Comparison of ENCODE assay signal across 10 cellular contexts in genomic region chr6:26194329-26194701, GRCh38.
DNase-seq lines count a peak whose midpoint lies in the region; ATAC-seq, FAIRE-seq and TF ChIP-seq lines count a peak whose summit lies in the region.
"Had no signal": no experiment of that assay in that cellular context is flagged by ENCODE, and none has a peak within 500 bp of the region (broad histone marks: within the 10 kb centered on the region; RNA-seq: fewer than 3 reads in every experiment).

No MANE protein-coding gene starts in this region.

- CTCF ChIA-PET in PC-3 (lab: Charles Lee), result no interaction called here

- no peaks in the 10 kb centered on the region for H3K4me1 ChIP-seq in GM23338 (ENCODE audit: insufficient read depth)
- H3K4me1 ChIP-seq in PC-3 (ENCODE audit: insufficient read depth, low read length), result peaks cover 11% of the 10 kb centered on the region; the same call in 1 of the 2 replicates
- peaks cover 0 to 27% (median 16%) of the 10 kb centered on the region in 4 donors for H3K4me1 ChIP-seq in sigmoid colon

- H3K4me3 ChIP-seq in GM23338 (no peak overlapping the region), PC-3 (ENCODE audit: low read length) (peak overlapping the region; percentile 93), sigmoid colon (no peak overlapping the region)

- intact Hi-C loops in PC-3 (cut with micrococcal nuclease), result loop anchor here (2.0 kb wide), 1 partner anchor 20 kb away; no protein-coding TSS in a partner anchor
- intact Hi-C loops in sigmoid colon (cut with DNase I), result no loop called here

- FAIRE-seq in GM12892 (lab: Jason Lieb, UNC), result no peak
- FAIRE-seq: endothelial cell of umbilical vein had no signal

- H3K27ac Mint-ChIP-seq in GM23338, result peak overlapping the region; percentile 98

- POLR2A ChIA-PET in PC-3 (lab: Charles Lee; ENCODE audit: unreplicated experiment), result interaction anchor here (2.7 kb wide), 1 partner anchor 36 kb away, joined by 14 read pairs; no protein-coding TSS in a partner anchor

- H3K9me2 ChIP-seq in GM23338 (ENCODE audit: insufficient read depth), result no peaks in the 10 kb centered on the region
- no peaks in the 10 kb centered on the region for H3K9me2 ChIP-seq in PC-3 (replicated peaks; ENCODE audit: low read length)

- no peaks in the 10 kb centered on the region for H3K9me3 ChIP-seq in PC-3 (ENCODE audit: low read length)
- no peaks in the 10 kb centered on the region for H3K9me3 ChIP-seq in sigmoid colon

- no peak overlapping the region for H2AFZ ChIP-seq in GM23338
- no peak overlapping the region for H2AFZ ChIP-seq in PC-3 (ENCODE audit: low read length)

- no peaks in the 10 kb centered on the region for H4K20me1 ChIP-seq in GM23338 (replicated peaks; ENCODE audit: insufficient read depth)
- H4K20me1 ChIP-seq in PC-3 (ENCODE audit: low read length), result peaks cover 31% of the 10 kb centered on the region

- ATAC-seq in GM23338 (no peak), PC-3 (no peak)

- H3K36me3 Mint-ChIP-seq in GM23338 (ENCODE audit: low read depth), result peaks cover 30% of the 10 kb centered on the region

- H3K4me1 Mint-ChIP-seq in GM23338, result peaks cover 24% of the 10 kb centered on the region; the same call in 2 of the 3 replicates

- H3K79me2 ChIP-seq in GM23338 (replicated peaks; ENCODE audit: insufficient read depth) (peaks cover 25% of the 10 kb centered on the region), PC-3 (ENCODE audit: low read length) (peaks cover 49% of the 10 kb centered on the region)

- 57 to 65% methylated on average over 3 of the region's 3 CpGs for WGBS in sigmoid colon, 2 donors

- peaks cover 34% of the 10 kb centered on the region for H3K27me3 Mint-ChIP-seq in GM23338 (ENCODE audit: insufficient read depth, low read depth, poor library complexity)

- peaks cover 6% of the 10 kb centered on the region; the same call in 1 of the 2 replicates for H3F3A ChIP-seq in GM23338 (replicated peaks; ENCODE audit: low read depth)
- H3F3A ChIP-seq in PC-3 (ENCODE audit: low read length, unreplicated experiment), result peaks cover 18% of the 10 kb centered on the region

- TF ChIP-seq EP300 in sigmoid colon (IDR thresholded peaks at IDR 0.05), result no peak

- H3K4me2 ChIP-seq in GM23338 (no peak overlapping the region), PC-3 (ENCODE audit: low read length) (peak overlapping the region; percentile 98)

- H3K27ac ChIP-seq in GM23338 (ENCODE audit: low read depth) (peak overlapping the region; percentile 99), PC-3 (ENCODE audit: low read length) (no peak overlapping the region), epithelial cell of prostate (peak overlapping the region; percentile 79), sigmoid colon (peak overlapping the region; percentile 88 to 97 (median 96))

- no peak for DNase-seq in GM23338 (ENCODE audit: low spot score)
- DNase-seq in PC-3, result no peak
- DNase-seq in epithelial cell of prostate (ENCODE audit: low read depth, low spot score), result no peak
- DNase-seq in sigmoid colon, result no peak
- DNase-seq in MV-4-11 (lab: John Stamatoyannopoulos, UW), result no peak
- no peak for DNase-seq in retina
- no peak for DNase-seq in NCI-H774 (lab: John Stamatoyannopoulos, UW)
- no peak for DNase-seq in GM12892 (ENCODE audit: insufficient read length)
- DNase-seq: GOT3 had no signal

- H3K36me3 ChIP-seq in GM23338 (ENCODE audit: insufficient read depth) (no peaks in the 10 kb centered on the region), PC-3 (ENCODE audit: low read depth, low read length) (no peaks in the 10 kb centered on the region; the same call in 1 of the 2 replicates), sigmoid colon (no peaks in the 10 kb centered on the region)

- H3K9ac ChIP-seq in PC-3 (ENCODE audit: low read length), result peak overlapping the region; percentile 91; the same call in 1 of the 2 replicates

- no TSS peak for BruUV-seq in PC-3 (replicated peaks; lab: Mats Ljungman, UMichigan)

- H3K27me3 ChIP-seq in GM23338 (ENCODE audit: insufficient read depth), result no peaks in the 10 kb centered on the region
- no peaks in the 10 kb centered on the region for H3K27me3 ChIP-seq in PC-3 (ENCODE audit: low read length)
- no peaks in the 10 kb centered on the region for H3K27me3 ChIP-seq in sigmoid colon

- H3K4me3 Mint-ChIP-seq in GM23338, result no peak overlapping the region; the same call in 2 of the 3 replicates

- TF ChIP-seq POLR2A in sigmoid colon (IDR thresholded peaks at IDR 0.05) (no peak), GM12892 (IDR thresholded peaks at IDR 0.05; ENCODE audit: low read depth, low read length) (no peak)

- H3K9me3 Mint-ChIP-seq in GM23338, result peaks cover 11% of the 10 kb centered on the region; the same call in 1 of the 3 replicates

- TF ChIP-seq CTCF in GM23338 (conservative IDR thresholded peaks at IDR 0.05; ENCODE audit: low read depth in 2 of 2), result no peak
- TF ChIP-seq CTCF in PC-3 (conservative IDR thresholded peaks at IDR 0.05; ENCODE audit: low read depth, low read length), result no peak
- TF ChIP-seq CTCF in sigmoid colon (IDR thresholded peaks at IDR 0.05), result no peak

TF ChIP-seq in GM23338, 12 proteins besides CTCF, POLR2A, EP300 and RAD21:
- TF ChIP-seq EZH2 (IDR thresholded peaks at IDR 0.05; ENCODE audit: low read depth, unreplicated experiment), result no peak
- no peak for TF ChIP-seq JUNB (IDR thresholded peaks at IDR 0.05; ENCODE audit: unreplicated experiment)
- TF ChIP-seq ETS1 (IDR thresholded peaks at IDR 0.05), result no peak
- no peak for TF ChIP-seq POLR2AphosphoS5 (IDR thresholded peaks at IDR 0.05; ENCODE audit: low read depth)
- no peak for TF ChIP-seq EZH2phosphoT487 (IDR thresholded peaks at IDR 0.05; ENCODE audit: unreplicated experiment)
- no peak for TF ChIP-seq ZNF114 (CRISPR knock-in tag; IDR thresholded peaks at IDR 0.05)
TF ChIP-seq in GM23338: peak in this region for 0.
